In genomic region chr20:63957004-63957689, GRCh38 we compare ENCODE assay signal across 8 cellular contexts. TPM values are rescaled to one million over a fixed set of nuclear protein-coding genes. Genes with fewer than 3 reads are reported as not detected.
DNase-seq lines count a peak whose midpoint lies in the region; ATAC-seq and TF ChIP-seq lines count a peak whose summit lies in the region.

No MANE protein-coding gene starts in this region.

- H3K4me3 ChIP-seq in ACC112 (ENCODE audit: low read depth, low read length) = peak overlapping the region; percentile 79
- H3K4me3 ChIP-seq in cardiac muscle cell = peak overlapping the region; percentile 40
- peak overlapping the region; percentile 58 for H3K4me3 ChIP-seq in trophoblast cell (ENCODE audit: low read depth, low read length)

- peak overlapping the region; percentile 48 for H4K91ac ChIP-seq in trophoblast cell (ENCODE audit: low read depth, low read length)

- peaks cover 10% of the 10 kb centered on the region for H3K79me1 ChIP-seq in trophoblast cell (ENCODE audit: low read length)

- no peak overlapping the region for H3K23ac ChIP-seq in trophoblast cell (ENCODE audit: low read length)

- peak overlapping the region; percentile 87 for H3K27ac Mint-ChIP-seq in activated naive CD8-positive, alpha-beta T cell treated with anti-CD3 and anti-CD28 coated beads, Interleukin-2, amount 10 ng/mL, durations not matched to agents 7 days and 5 days

- H3K9me3 ChIP-seq in cardiac muscle cell (ENCODE audit: low read depth) (no peaks in the 10 kb centered on the region), trophoblast cell (ENCODE audit: insufficient read depth, low read depth, low read length) (peaks cover 2% of the 10 kb centered on the region)

- TF ChIP-seq POLR2A in GM18526 (IDR thresholded peaks at IDR 0.05; ENCODE audit: extremely low read depth, insufficient read length) = peak; percentile 30

- peak overlapping the region; percentile 62 for H4K12ac ChIP-seq in trophoblast cell (ENCODE audit: low read depth, low read length)

- H2AFZ ChIP-seq in ACC112 (ENCODE audit: low read length, unreplicated experiment) (no peak overlapping the region), trophoblast cell (ENCODE audit: insufficient read depth, low read length, poor library complexity) (peak overlapping the region; percentile 53)

- H3K4me1 Mint-ChIP-seq in activated naive CD8-positive, alpha-beta T cell treated with anti-CD3 and anti-CD28 coated beads, Interleukin-2, amount 10 ng/mL, durations not matched to agents 7 days and 5 days = peaks cover 24% of the 10 kb centered on the region

- H3K27ac ChIP-seq in ACC112 (ENCODE audit: low read depth, low read length) = peak overlapping the region; percentile 71
- H3K27ac ChIP-seq in cardiac muscle cell = peak overlapping the region; percentile 5
- H3K27ac ChIP-seq in trophoblast cell (ENCODE audit: low read depth, low read length) = peak overlapping the region; percentile 14

- POLR2A ChIA-PET in activated naive CD8-positive, alpha-beta T cell treated with anti-CD3 and anti-CD28 coated beads, Interleukin-2, amount 10 ng/mL, durations not matched to agents 7 days and 5 days (lab: Charles Lee) = interaction anchor here (0.6 to 2.4 kb wide), 6 partner anchors 17 to 83 kb away, joined by 3 to 14 read pairs (median 8); partner anchors contain the start of genes PRPF6 and SAMD10

- peak overlapping the region; percentile 71 for H3K4me3 Mint-ChIP-seq in activated naive CD8-positive, alpha-beta T cell treated with anti-CD3 and anti-CD28 coated beads, Interleukin-2, amount 10 ng/mL, durations not matched to agents 7 days and 5 days

- H3K18ac ChIP-seq in trophoblast cell (ENCODE audit: low read length) = no peak overlapping the region

- peak; percentile 35 for DNase-seq in KG1 (lab: John Stamatoyannopoulos, UW)
- DNase-seq in SK-MEL-5 (ENCODE audit: low read depth, low spot score) = peak; percentile 85
- peak; percentile 75 for DNase-seq in activated naive CD8-positive, alpha-beta T cell treated with anti-CD3 and anti-CD28 coated beads, Interleukin-2, amount 10 ng/mL, durations not matched to agents 7 days and 5 days
- DNase-seq in cardiac muscle cell (ENCODE audit: low read depth in 1 of 2, low spot score in 1 of 2) = peak; percentile 64 to 74
- DNase-seq in trophoblast cell = peak; percentile 63 to 69

- H3K36me3 Mint-ChIP-seq in activated naive CD8-positive, alpha-beta T cell treated with anti-CD3 and anti-CD28 coated beads, Interleukin-2, amount 10 ng/mL, durations not matched to agents 7 days and 5 days = peaks cover 3% of the 10 kb centered on the region

- WGBS in trophoblast cell (ENCODE audit: extremely low coverage, insufficient coverage, insufficient read length) = no CpG with 5 or more reads among the region's 28 CpGs

- peak overlapping the region; percentile 13 for H2BK120ac ChIP-seq in trophoblast cell (ENCODE audit: insufficient read depth, low read length, poor library complexity)

- H3K4me1 ChIP-seq in ACC112 (ENCODE audit: control insufficient read depth, insufficient read depth, low read length, unreplicated experiment) = peaks cover 25% of the 10 kb centered on the region
- H3K4me1 ChIP-seq in cardiac muscle cell (ENCODE audit: low read depth) = peaks cover 14% of the 10 kb centered on the region
- H3K4me1 ChIP-seq in trophoblast cell (ENCODE audit: control insufficient read depth in 1 of 2, insufficient read depth in 2 of 2, low read length in 2 of 2) = peaks cover 18 to 23% of the 10 kb centered on the region in 2 experiments

- peaks cover 35% of the 10 kb centered on the region for H3K79me2 ChIP-seq in ACC112 (ENCODE audit: control insufficient read depth, insufficient read depth, low read length, unreplicated experiment)
- H3K79me2 ChIP-seq in trophoblast cell (ENCODE audit: control insufficient read depth, insufficient read depth, low read length, poor library complexity) = peaks cover 20% of the 10 kb centered on the region

- TF ChIP-seq CTCF in cardiac muscle cell (IDR thresholded peaks at IDR 0.05; ENCODE audit: low read depth, low read length) = peak; percentile 14

- H3K27me3 Mint-ChIP-seq in activated naive CD8-positive, alpha-beta T cell treated with anti-CD3 and anti-CD28 coated beads, Interleukin-2, amount 10 ng/mL, durations not matched to agents 7 days and 5 days = no peaks in the 10 kb centered on the region

- peak overlapping the region; percentile 59 for H3K14ac ChIP-seq in trophoblast cell (ENCODE audit: low read length)

- H3K9ac ChIP-seq in trophoblast cell (ENCODE audit: low read length) = no peak overlapping the region

- peak overlapping the region; percentile 92 for H3K4me2 ChIP-seq in trophoblast cell (ENCODE audit: low read length)

- H3K36me3 ChIP-seq in ACC112 (ENCODE audit: insufficient read depth, low read length) (0 out of 2 replicates have a peak, but pooled peaks cover 3% of the 10 kb centered on the region), cardiac muscle cell (peaks cover 18% of the 10 kb centered on the region), trophoblast cell (ENCODE audit: control insufficient read depth in 1 of 2, insufficient read depth in 2 of 2, low read length in 2 of 2) (peaks cover 28 to 32% of the 10 kb centered on the region in 2 experiments)

- peak; percentile 43 for ATAC-seq in activated naive CD8-positive, alpha-beta T cell treated with anti-CD3 and anti-CD28 coated beads, Interleukin-2, amount 10 ng/mL, durations not matched to agents 7 days and 5 days (ENCODE audit: low read depth)
- ATAC-seq in GM19351 (IDR thresholded peaks at IDR 0.05; ENCODE audit: unreplicated experiment) = no peak

- H3K4ac ChIP-seq in trophoblast cell (ENCODE audit: low read depth, low read length) = no peak overlapping the region

- H2BK12ac ChIP-seq in trophoblast cell (ENCODE audit: low read length) = no peak overlapping the region

- peak overlapping the region; percentile 38 for H2AK5ac ChIP-seq in trophoblast cell (ENCODE audit: low read length)

- H2BK5ac ChIP-seq in trophoblast cell (ENCODE audit: low read depth, low read length, poor library complexity) = no peak overlapping the region

- peak overlapping the region; percentile 45 for H4K8ac ChIP-seq in trophoblast cell (ENCODE audit: low read depth, low read length)

- no peaks in the 10 kb centered on the region for H3K9me3 Mint-ChIP-seq in activated naive CD8-positive, alpha-beta T cell treated with anti-CD3 and anti-CD28 coated beads, Interleukin-2, amount 10 ng/mL, durations not matched to agents 7 days and 5 days

- in situ Hi-C loops in SK-MEL-5 (cut with HindIII; ENCODE audit: low pct_unique_long_range_greater_than_20kb, low sequenced_read_pairs) = no loop called here

- H3K27me3 ChIP-seq in ACC112 (ENCODE audit: insufficient read depth, low read length) (no peaks in the 10 kb centered on the region), cardiac muscle cell (no peaks in the 10 kb centered on the region), trophoblast cell (ENCODE audit: insufficient read depth, low read length) (no peaks in the 10 kb centered on the region)

RNA-seq across cellular contexts. Expression of gene UCKL1, which starts 0.9 kb away (rescaled TPM):
- 21.5 and 23.2 TPM in 2 replicates for total RNA-seq in SK-MEL-5 (2014; rRNA removed; shearing (Covaris generic))
- 24.1 and 25.0 TPM in 2 replicates for polyA plus RNA-seq in SK-MEL-5 (2015; cell fraction: cytosol; rRNA removed)
- 208 TPM in 2 replicates for polyA plus RNA-seq in SK-MEL-5 (2015; cell fraction: nucleus; rRNA removed)
- total RNA-seq in activated naive CD8-positive, alpha-beta T cell treated with anti-CD3 and anti-CD28 coated beads, Interleukin-2, amount 10 ng/mL, durations not matched to agents 7 days and 5 days = 10 to 100 TPM; 45.0 to 48.4 TPM
- 40.2 and 53.5 TPM in 2 replicates for total RNA-seq in cardiac muscle cell
- polyA plus RNA-seq in cardiac muscle cell = 84.2 and 96.3 TPM in 2 replicates
- 28.2 and 30.1 TPM in 2 replicates for polyA plus RNA-seq in trophoblast cell (2013)

RNA-seq across cellular contexts. Expression of gene ZNF512B, which starts 12.6 kb away (rescaled TPM):
- total RNA-seq in SK-MEL-5 (2014; rRNA removed; shearing (Covaris generic)) = 8.5 and 8.9 TPM in 2 replicates
- 14.1 and 18.5 TPM in 2 replicates for polyA plus RNA-seq in SK-MEL-5 (2015; cell fraction: cytosol; rRNA removed)
- 50.0 and 59.8 TPM in 2 replicates for polyA plus RNA-seq in SK-MEL-5 (2015; cell fraction: nucleus; rRNA removed)
- 10 to 100 TPM; 15.4 TPM for total RNA-seq in activated naive CD8-positive, alpha-beta T cell treated with anti-CD3 and anti-CD28 coated beads, Interleukin-2, amount 10 ng/mL, durations not matched to agents 7 days and 5 days
- total RNA-seq in cardiac muscle cell = 41.6 and 45.8 TPM in 2 replicates
- 13.7 and 15.3 TPM in 2 replicates for polyA plus RNA-seq in cardiac muscle cell
- polyA plus RNA-seq in trophoblast cell (2013) = 7.5 and 7.8 TPM in 2 replicates

RNA-seq across cellular contexts. Expression of gene SAMD10, which starts 22.3 kb away (rescaled TPM):
- not detected in 2 replicates for total RNA-seq in SK-MEL-5 (2014; rRNA removed; shearing (Covaris generic))
- 0.37 TPM in 1 of 2 replicates, not detected in the other for polyA plus RNA-seq in SK-MEL-5 (2015; cell fraction: cytosol; rRNA removed)
- polyA plus RNA-seq in SK-MEL-5 (2015; cell fraction: nucleus; rRNA removed) = 0.30 and 0.75 TPM in 2 replicates
- total RNA-seq in activated naive CD8-positive, alpha-beta T cell treated with anti-CD3 and anti-CD28 coated beads, Interleukin-2, amount 10 ng/mL, durations not matched to agents 7 days and 5 days = 10 to 100 TPM; 16.2 to 18.8 TPM
- 20.3 and 20.8 TPM in 2 replicates for total RNA-seq in cardiac muscle cell
- polyA plus RNA-seq in cardiac muscle cell = 22.6 and 36.5 TPM in 2 replicates
- 4.3 and 4.5 TPM in 2 replicates for polyA plus RNA-seq in trophoblast cell (2013)

RNA-seq across cellular contexts. Expression of gene PRPF6, which starts 23.8 kb away (rescaled TPM):
- total RNA-seq in SK-MEL-5 (2014; rRNA removed; shearing (Covaris generic)) = 63.7 and 71.3 TPM in 2 replicates
- 57.6 and 75.3 TPM in 2 replicates for polyA plus RNA-seq in SK-MEL-5 (2015; cell fraction: cytosol; rRNA removed)
- 38.8 and 42.9 TPM in 2 replicates for polyA plus RNA-seq in SK-MEL-5 (2015; cell fraction: nucleus; rRNA removed)
- total RNA-seq in activated naive CD8-positive, alpha-beta T cell treated with anti-CD3 and anti-CD28 coated beads, Interleukin-2, amount 10 ng/mL, durations not matched to agents 7 days and 5 days = 10 to 100 TPM; 76.7 to 78.4 TPM
- 62.6 and 67.6 TPM in 2 replicates for total RNA-seq in cardiac muscle cell
- 73.5 and 78.7 TPM in 2 replicates for polyA plus RNA-seq in cardiac muscle cell
- 45.4 and 45.8 TPM in 2 replicates for polyA plus RNA-seq in trophoblast cell (2013)

Comparison
In these comparisons a context has a peak if more than half of its experiments do, and no peak if none do; other contexts are left out.
1. H3K27ac ChIP-seq: peak in every context shown above with its lines; median percentile 71 in ACC112; 14 in trophoblast cell; 5 in cardiac muscle cell.
2. DNase-seq: peak in every context shown above with its lines; median percentile 85 in SK-MEL-5; 75 in activated naive CD8-positive, alpha-beta T cell treated with anti-CD3 and anti-CD28 coated beads, Interleukin-2, amount 10 ng/mL, durations not matched to agents 7 days and 5 days; 69 in cardiac muscle cell; 66 in trophoblast cell; 35 in KG1.
3. RNA of gene SAMD10, which starts 22.3 kb away (total RNA-seq): 20.3 to 20.8 TPM in cardiac muscle cell and 16.2 to 18.8 TPM in activated naive CD8-positive, alpha-beta T cell treated with anti-CD3 and anti-CD28 coated beads, Interleukin-2, amount 10 ng/mL, durations not matched to agents 7 days and 5 days; not detected in SK-MEL-5; every median in the first group is over 10 times any median in the second.
4. Peak in every context shown above with its lines, with median percentiles within 50 percentile points of each other: H3K4me3 ChIP-seq.